8 cellular contexts compared by ENCODE assay signal in genomic region chr19:42285546-42285945, GRCh38. TPM values are rescaled to one million over a fixed set of nuclear protein-coding genes. Genes with fewer than 3 reads are reported as not detected.
A peak's percentile ranks its signal among the peaks of the same experiment; 100 is the strongest.
DNase-seq lines count a peak whose midpoint lies in the region; ATAC-seq, FAIRE-seq and TF ChIP-seq lines count a peak whose summit lies in the region.

No MANE protein-coding gene starts in this region.

- no peak for TF ChIP-seq POLR2A in endothelial cell of umbilical vein (IDR thresholded peaks at IDR 0.05; ENCODE audit: low read depth, low read length)

- CTCF ChIA-PET in endothelial cell of umbilical vein (lab: Charles Lee), result interaction anchor here (1.2 to 3.0 kb wide), 2 partner anchors 11 to 39 kb away, joined by 4 to 17 read pairs; no protein-coding TSS in a partner anchor

- H3K4me2 ChIP-seq in endothelial cell of umbilical vein (ENCODE audit: insufficient read depth, low read length), result peak overlapping the region; percentile 74

- DNase-seq in ELF-1 (ENCODE audit: low read depth, low spot score), result peak; percentile 20
- no peak for DNase-seq in NT2/D1 (ENCODE audit: low read depth, low spot score)
- peak; percentile 22 for DNase-seq in endothelial cell of umbilical vein (ENCODE audit: low read depth, low spot score)
- peak; percentile 15 for DNase-seq in pons (ENCODE audit: low spot score)
- no peak for DNase-seq in NCI-H2029 (lab: John Stamatoyannopoulos, UW)
- no peak for DNase-seq in NCI-H226

- peak in 1 of 2 donors; percentile 9 for TF ChIP-seq CTCF in endothelial cell of umbilical vein (IDR thresholded peaks at IDR 0.05; ENCODE audit: extremely low read depth in 1 of 2, insufficient read depth in 1 of 2, low read depth in 1 of 2, low read length in 2 of 2)

- peaks cover 23% of the 10 kb centered on the region for H3K79me2 ChIP-seq in endothelial cell of umbilical vein (ENCODE audit: control insufficient read depth, insufficient read depth, low read length)

- H3K27me3 ChIP-seq in NT2/D1 (ENCODE audit: insufficient read depth, insufficient read length), result no peaks in the 10 kb centered on the region
- no peaks in the 10 kb centered on the region for H3K27me3 ChIP-seq in endothelial cell of umbilical vein (ENCODE audit: control insufficient read depth in 2 of 2, insufficient read depth in 2 of 2, low read length in 2 of 2)

- ATAC-seq in GM18861 (IDR thresholded peaks at IDR 0.05; ENCODE audit: unreplicated experiment), result no peak
- no peak for ATAC-seq in GM21360 (IDR thresholded peaks at IDR 0.05; ENCODE audit: unreplicated experiment)

- no peak overlapping the region for H2AFZ ChIP-seq in endothelial cell of umbilical vein (ENCODE audit: low read depth, low read length)

- H3K4me1 ChIP-seq in NT2/D1 (ENCODE audit: insufficient read depth, insufficient read length) (peaks cover 31% of the 10 kb centered on the region), endothelial cell of umbilical vein (ENCODE audit: control insufficient read depth, extremely low read depth, insufficient read depth, low read length) (peaks cover 40% of the 10 kb centered on the region)

- H3K9me1 ChIP-seq in endothelial cell of umbilical vein (replicated peaks; ENCODE audit: control insufficient read depth, extremely low read depth, insufficient read depth, low read length), result no peaks in the 10 kb centered on the region

- H3K9me3 ChIP-seq in NT2/D1 (ENCODE audit: insufficient read depth, low read length) (no peaks in the 10 kb centered on the region), endothelial cell of umbilical vein (replicated peaks; ENCODE audit: control insufficient read depth, insufficient read depth, low read length) (no peaks in the 10 kb centered on the region)

- H3K9ac ChIP-seq in NT2/D1 (ENCODE audit: insufficient read length, low read depth) (peak overlapping the region; percentile 92), endothelial cell of umbilical vein (replicated peaks; ENCODE audit: extremely low read depth, insufficient read depth, low read length) (no peak overlapping the region)

- peak; percentile 37 for FAIRE-seq in endothelial cell of umbilical vein (lab: Jason Lieb, UNC)

- POLR2A ChIA-PET in endothelial cell of umbilical vein (lab: Charles Lee), result interaction anchor here (0.5 kb wide), 1 partner anchor 19 kb away, joined by 3 read pairs; no protein-coding TSS in a partner anchor

- dilution Hi-C loops in endothelial cell of umbilical vein (cut with MboI; ENCODE audit: extremely low pct_ligation_motif_present, low sequenced_read_pairs), result no loop called here

- BruUV-seq in endothelial cell of umbilical vein (replicated peaks; lab: Mats Ljungman, UMichigan), result no TSS peak

- intact Hi-C loops in endothelial cell of umbilical vein (cut with micrococcal nuclease), result no loop called here

- H3K4me3 ChIP-seq in NT2/D1 (ENCODE audit: insufficient read length, low read depth) (peak overlapping the region; percentile 82), endothelial cell of umbilical vein (replicated peaks in 1 of 3; ENCODE audit: insufficient read depth in 1 of 3, low read depth in 1 of 3, low read length in 3 of 3) (peak overlapping the region in 1 of 3 experiments; percentile 10)

- H3K36me3 ChIP-seq in NT2/D1 (ENCODE audit: insufficient read depth, insufficient read length, low read length) (peaks cover 49% of the 10 kb centered on the region), endothelial cell of umbilical vein (ENCODE audit: control insufficient read depth in 2 of 2, extremely low read depth in 1 of 2, insufficient read depth in 2 of 2, low read length in 2 of 2) (peaks cover 11 to 34% of the 10 kb centered on the region in 2 experiments)

- no peaks in the 10 kb centered on the region for H4K20me1 ChIP-seq in endothelial cell of umbilical vein (replicated peaks; ENCODE audit: control insufficient read depth, extremely low read depth, insufficient read depth, low read length)

- peak overlapping the region; percentile 38 for H3K27ac ChIP-seq in endothelial cell of umbilical vein (ENCODE audit: insufficient read depth, low read depth, low read length)

TF ChIP-seq in endothelial cell of umbilical vein, 7 proteins besides CTCF, POLR2A, EP300 and RAD21:
- TF ChIP-seq MAX (IDR thresholded peaks at IDR 0.05; ENCODE audit: insufficient read depth, insufficient read length) (no peak), GATA2 (IDR thresholded peaks at IDR 0.05; ENCODE audit: insufficient read depth, insufficient read length, low read depth, low read length) (no peak), FOS (IDR thresholded peaks at IDR 0.05; ENCODE audit: borderline replicate concordance, insufficient read depth, low read length) (no peak), JUN (IDR thresholded peaks at IDR 0.05; ENCODE audit: borderline replicate concordance, insufficient read depth, insufficient read length, low read depth) (no peak), EZH2 (IDR thresholded peaks at IDR 0.05; ENCODE audit: borderline replicate concordance, low read depth, low read length, severe bottlenecking) (no peak), POLR2AphosphoS5 (IDR thresholded peaks at IDR 0.05; ENCODE audit: insufficient read depth, low read depth, low read length) (no peak), MYC (IDR thresholded peaks at IDR 0.05; ENCODE audit: low read depth, low read length) (no peak)
TF ChIP-seq in endothelial cell of umbilical vein: peak in this region for 0.

RNA-seq across cellular contexts. Expression of gene PRR19, which starts 16.4 kb away (rescaled TPM):
- 1.0 and 1.5 TPM in 2 replicates for total RNA-seq in endothelial cell of umbilical vein
- polyA plus RNA-seq in endothelial cell of umbilical vein, result 1.4 and 1.9 TPM in 2 replicates
- polyA plus RNA-seq in endothelial cell of umbilical vein (2011; cell fraction: cytosol; rRNA removed), result 0.98 and 1.0 TPM in 2 replicates
- polyA plus RNA-seq in endothelial cell of umbilical vein (2011; cell fraction: nucleus; rRNA removed), result 0.55 and 0.92 TPM in 2 replicates
- polyA plus RNA-seq in endothelial cell of umbilical vein (2012), result 1.1 and 1.3 TPM in 2 replicates
- polyA minus RNA-seq in endothelial cell of umbilical vein, result 0.53 and 0.62 TPM in 2 replicates
- not detected for polyA minus RNA-seq in endothelial cell of umbilical vein (2011; cell fraction: cytosol; rRNA and poly(A)+ RNA removed)
- 0.53 and 0.63 TPM in 2 replicates for polyA minus RNA-seq in endothelial cell of umbilical vein (2011; cell fraction: nucleus; rRNA and poly(A)+ RNA removed)

RNA-seq across cellular contexts. Expression of gene CIC, which starts 16.5 kb away (rescaled TPM):
- 86.0 and 86.3 TPM in 2 replicates for total RNA-seq in endothelial cell of umbilical vein
- polyA plus RNA-seq in endothelial cell of umbilical vein, result 18.4 and 23.5 TPM in 2 replicates
- polyA plus RNA-seq in endothelial cell of umbilical vein (2011; cell fraction: cytosol; rRNA removed), result 15.8 and 26.9 TPM in 2 replicates
- 59.1 and 69.4 TPM in 2 replicates for polyA plus RNA-seq in endothelial cell of umbilical vein (2011; cell fraction: nucleus; rRNA removed)
- polyA plus RNA-seq in endothelial cell of umbilical vein (2012), result 28.9 and 43.8 TPM in 2 replicates
- 9.1 and 9.7 TPM in 2 replicates for polyA minus RNA-seq in endothelial cell of umbilical vein
- polyA minus RNA-seq in endothelial cell of umbilical vein (2011; cell fraction: cytosol; rRNA and poly(A)+ RNA removed), result 11.2 TPM
- 15.3 and 26.1 TPM in 2 replicates for polyA minus RNA-seq in endothelial cell of umbilical vein (2011; cell fraction: nucleus; rRNA and poly(A)+ RNA removed)

RNA-seq across cellular contexts. Expression of gene PAFAH1B3, which starts 16.9 kb away (rescaled TPM):
- 41.4 and 47.6 TPM in 2 replicates for total RNA-seq in endothelial cell of umbilical vein
- 95.0 and 115 TPM in 2 replicates for polyA plus RNA-seq in endothelial cell of umbilical vein
- 60.9 and 62.4 TPM in 2 replicates for polyA plus RNA-seq in endothelial cell of umbilical vein (2011; cell fraction: cytosol; rRNA removed)
- polyA plus RNA-seq in endothelial cell of umbilical vein (2011; cell fraction: nucleus; rRNA removed), result 37.0 and 38.1 TPM in 2 replicates
- polyA plus RNA-seq in endothelial cell of umbilical vein (2012), result 41.4 and 45.7 TPM in 2 replicates
- 31.2 and 37.2 TPM in 2 replicates for polyA minus RNA-seq in endothelial cell of umbilical vein
- 15.9 TPM for polyA minus RNA-seq in endothelial cell of umbilical vein (2011; cell fraction: cytosol; rRNA and poly(A)+ RNA removed)
- polyA minus RNA-seq in endothelial cell of umbilical vein (2011; cell fraction: nucleus; rRNA and poly(A)+ RNA removed), result 5.5 and 10.9 TPM in 2 replicates

RNA-seq across cellular contexts. Expression of gene TMEM145, which starts 27.6 kb away (rescaled TPM):
- not detected in 2 replicates for total RNA-seq in endothelial cell of umbilical vein
- polyA plus RNA-seq in endothelial cell of umbilical vein, result 0.24 TPM in 1 of 2 replicates, not detected in the other
- not detected in 2 replicates for polyA plus RNA-seq in endothelial cell of umbilical vein (2011; cell fraction: cytosol; rRNA removed)
- 0.38 TPM in 1 of 2 replicates, not detected in the other for polyA plus RNA-seq in endothelial cell of umbilical vein (2011; cell fraction: nucleus; rRNA removed)
- not detected in 2 replicates for polyA plus RNA-seq in endothelial cell of umbilical vein (2012)
- polyA minus RNA-seq in endothelial cell of umbilical vein, result 0.13 TPM in 1 of 2 replicates, not detected in the other
- polyA minus RNA-seq in endothelial cell of umbilical vein (2011; cell fraction: cytosol; rRNA and poly(A)+ RNA removed), result not detected
- polyA minus RNA-seq in endothelial cell of umbilical vein (2011; cell fraction: nucleus; rRNA and poly(A)+ RNA removed), result not detected in 2 replicates

RNA-seq across cellular contexts. Expression of gene ERF, which starts 30.6 kb away (rescaled TPM):
- 117 and 130 TPM in 2 replicates for total RNA-seq in endothelial cell of umbilical vein
- polyA plus RNA-seq in endothelial cell of umbilical vein, result 102 and 125 TPM in 2 replicates
- polyA plus RNA-seq in endothelial cell of umbilical vein (2011; cell fraction: cytosol; rRNA removed), result 43.3 and 54.3 TPM in 2 replicates
- 130 and 152 TPM in 2 replicates for polyA plus RNA-seq in endothelial cell of umbilical vein (2011; cell fraction: nucleus; rRNA removed)
- 40.7 and 61.9 TPM in 2 replicates for polyA plus RNA-seq in endothelial cell of umbilical vein (2012)
- 76.4 and 95.4 TPM in 2 replicates for polyA minus RNA-seq in endothelial cell of umbilical vein
- 26.5 TPM for polyA minus RNA-seq in endothelial cell of umbilical vein (2011; cell fraction: cytosol; rRNA and poly(A)+ RNA removed)
- polyA minus RNA-seq in endothelial cell of umbilical vein (2011; cell fraction: nucleus; rRNA and poly(A)+ RNA removed), result 38.5 and 45.5 TPM in 2 replicates

Comparison
In these comparisons a context has a peak if more than half of its experiments do, and no peak if none do; other contexts are left out.
1. DNase-seq: peak in ELF-1 (single experiment), endothelial cell of umbilical vein (single experiment) and pons (single experiment); none in NT2/D1 (single experiment), NCI-H2029 (single experiment) and NCI-H226 (single experiment).